Comparison of ENCODE assay signal across 18 cellular contexts in the genomic region with DNA sequence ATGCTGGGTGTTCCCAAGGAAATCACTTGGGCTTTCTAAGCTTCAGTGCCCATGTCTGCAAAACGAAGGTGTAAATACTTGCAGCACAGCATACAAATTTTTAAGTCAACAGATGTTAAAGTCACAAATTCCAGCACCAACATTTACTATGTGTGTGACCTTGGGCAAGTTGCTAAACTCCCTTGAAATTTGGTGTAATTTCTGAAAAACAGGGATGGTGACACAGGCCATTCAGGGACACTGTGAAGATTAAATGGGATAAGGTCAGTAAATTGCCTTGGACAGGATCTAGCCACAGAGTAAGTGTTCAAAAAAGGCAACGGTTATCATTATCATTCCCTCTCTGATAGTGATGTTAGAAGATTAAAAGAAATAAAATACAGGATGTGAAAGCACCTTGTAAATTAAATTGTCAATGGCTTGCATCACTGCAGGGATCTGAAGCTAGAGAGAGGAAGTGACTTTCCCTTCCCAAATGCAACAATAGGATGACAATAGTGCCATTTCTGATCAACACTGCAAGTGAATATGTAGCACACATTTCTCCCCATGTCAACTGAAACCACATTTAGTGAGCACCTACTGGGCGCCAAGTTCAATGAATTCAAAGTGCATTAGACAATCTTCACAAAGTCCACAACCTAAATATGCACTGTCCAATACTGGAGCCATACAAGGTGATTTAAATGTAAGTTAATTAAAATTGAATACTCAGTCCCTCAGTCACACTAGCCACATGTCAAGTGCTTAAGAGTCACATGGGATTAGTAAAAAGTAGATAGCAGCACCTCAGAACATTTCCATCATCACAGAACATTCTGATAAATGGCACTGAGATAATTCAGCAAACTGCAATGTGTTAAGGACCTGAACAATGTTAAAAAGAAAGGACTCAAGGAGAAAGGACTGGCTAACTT.
A peak's percentile ranks its signal among the peaks of the same experiment; 100 is the strongest.
DNase-seq lines count a peak whose midpoint lies in the region; ATAC-seq and TF ChIP-seq lines count a peak whose summit lies in the region.
"Had no signal": no experiment of that assay in that cellular context is flagged by ENCODE, and none has a peak within 500 bp of the region (broad histone marks: within the 10 kb centered on the region; RNA-seq: fewer than 3 reads in every experiment).

No MANE protein-coding gene starts in this region.

- peaks cover 0 to 2% (median 0%) of the 10 kb centered on the region in 3 donors for H3K27me3 Mint-ChIP-seq in CD14-positive monocyte (ENCODE audit: low read depth in 3 of 3)
- no peaks in the 10 kb centered on the region for H3K27me3 Mint-ChIP-seq in WTC11 (ENCODE audit: low read depth)
- H3K27me3 Mint-ChIP-seq: activated naive CD8-positive, alpha-beta T cell treated with anti-CD3 and anti-CD28 coated beads, Interleukin-2, amount 10 ng/mL, durations not matched to agents 7 days and 5 days; CD4-positive, alpha-beta T cell had no signal

- ATAC-seq in WTC11 (no peak), left ventricle myocardium superior (peak; percentile 49), GM19455 (IDR thresholded peaks at IDR 0.05; ENCODE audit: unreplicated experiment) (no peak), GM19452 (IDR thresholded peaks at IDR 0.05; ENCODE audit: unreplicated experiment) (no peak)

- H3K9me3 Mint-ChIP-seq in CD14-positive monocyte (no peaks in the 10 kb centered on the region), WTC11 (no peaks in the 10 kb centered on the region)
- H3K9me3 Mint-ChIP-seq: activated naive CD8-positive, alpha-beta T cell treated with anti-CD3 and anti-CD28 coated beads, Interleukin-2, amount 10 ng/mL, durations not matched to agents 7 days and 5 days; CD4-positive, alpha-beta T cell had no signal

- H3K27ac Mint-ChIP-seq in CD14-positive monocyte = peak overlapping the region in 5 of 7 donors; percentile 16 to 76 (median 66)
- peak overlapping the region; percentile 33; the same call in 1 of the 2 replicates for H3K27ac Mint-ChIP-seq in WTC11
- H3K27ac Mint-ChIP-seq: activated naive CD8-positive, alpha-beta T cell treated with anti-CD3 and anti-CD28 coated beads, Interleukin-2, amount 10 ng/mL, durations not matched to agents 7 days and 5 days; CD4-positive, alpha-beta T cell had no signal

- BruUV-seq in A673 (replicated peaks; lab: Mats Ljungman, UMichigan) = no TSS peak

- no peak overlapping the region for H3K4me3 ChIP-seq in A673 (ENCODE audit: low read depth, low read length, poor library complexity, severe bottlenecking)
- H3K4me3 ChIP-seq: heart right ventricle, psoas muscle had no signal

- H3K4me3 Mint-ChIP-seq in CD14-positive monocyte (peak overlapping the region in 1 of 2 donors; percentile 57), WTC11 (no peak overlapping the region)
- H3K4me3 Mint-ChIP-seq: activated naive CD8-positive, alpha-beta T cell treated with anti-CD3 and anti-CD28 coated beads, Interleukin-2, amount 10 ng/mL, durations not matched to agents 7 days and 5 days; CD4-positive, alpha-beta T cell had no signal

- H3K27ac ChIP-seq in A673 (ENCODE audit: low read depth, low read length, poor library complexity, severe bottlenecking) = peak overlapping the region; percentile 33
- H3K27ac ChIP-seq: psoas muscle had no signal

- TF ChIP-seq CTCF in A673 (conservative IDR thresholded peaks at IDR 0.05; ENCODE audit: low read depth, low read length) = no peak
- TF ChIP-seq CTCF in CD14-positive monocyte (IDR thresholded peaks at IDR 0.05) = no peak
- no peak for TF ChIP-seq CTCF in WTC11 (IDR thresholded peaks at IDR 0.05)

- no peaks in the 10 kb centered on the region for H3K9me3 ChIP-seq in A673 (ENCODE audit: low read depth, low read length, poor library complexity, severe bottlenecking)
- H3K9me3 ChIP-seq: heart right ventricle, psoas muscle had no signal

- intact Hi-C loops in A673 (cut with micrococcal nuclease; ENCODE audit: unreplicated experiment) = no loop called here
- intact Hi-C loops in CD14-positive monocyte (cut with micrococcal nuclease) = loop anchor here in 1 of 2 donors (10.0 kb wide), 1 partner anchor 79 kb away; a partner anchor contains a TSS
- intact Hi-C loops in left ventricle myocardium superior (cut with micrococcal nuclease) = no loop called here

- CTCF ChIA-PET in A673 (lab: Charles Lee) = no interaction called here
- CTCF ChIA-PET in WTC11 (lab: Charles Lee) = interaction anchor here (1.5 kb wide), 1 partner anchor 171 kb away, joined by 5 read pairs; no protein-coding TSS in a partner anchor

- peaks cover 29 to 33% of the 10 kb centered on the region in 2 donors for H3K36me3 Mint-ChIP-seq in CD14-positive monocyte
- H3K36me3 Mint-ChIP-seq in WTC11 = peaks cover 7% of the 10 kb centered on the region

- H3K4me1 Mint-ChIP-seq in CD14-positive monocyte (peaks cover 48% of the 10 kb centered on the region), WTC11 (peaks cover 40% of the 10 kb centered on the region)

- DNase-seq in A673 (ENCODE audit: low spot score) (no peak), CD14-positive monocyte (ENCODE audit: low spot score) (no peak), WTC11 (ENCODE audit: low spot score) (no peak), left ventricle myocardium superior (no peak), GDM1 (lab: John Stamatoyannopoulos, UW) (no peak), activated gamma-delta T cell treated with Interleukin-2 at 50 U/mL for 16 hours (no peak)
- DNase-seq: activated naive CD8-positive, alpha-beta T cell treated with anti-CD3 and anti-CD28 coated beads, Interleukin-2, amount 10 ng/mL, durations not matched to agents 7 days and 5 days; CD4-positive, alpha-beta T cell; erythroblast; heart right ventricle; Karpas-422; NCI-H2029 treated with DMSO at 0.1 percent for 48 hours; NCI-H526 treated with DMSO at 0.1 percent for 48 hours; psoas muscle; T-helper 9 cell; trophoblast cell had no signal

- no peaks in the 10 kb centered on the region for H3K36me3 ChIP-seq in A673 (ENCODE audit: insufficient read depth, low read length, poor library complexity, severe bottlenecking)

- H3K27me3 ChIP-seq in A673 (replicated peaks; ENCODE audit: insufficient read depth, low read depth, low read length, poor library complexity) = no peaks in the 10 kb centered on the region
- H3K27me3 ChIP-seq: heart right ventricle had no signal

- POLR2A ChIA-PET in A673 (lab: Charles Lee; ENCODE audit: low non-redundant PET) = no interaction called here
- POLR2A ChIA-PET in WTC11 (lab: Charles Lee) = no interaction called here

- peaks cover 19% of the 10 kb centered on the region for H3K4me1 ChIP-seq in A673 (ENCODE audit: insufficient read depth, low read length, poor library complexity, severe bottlenecking)
- H3K4me1 ChIP-seq: psoas muscle had no signal

TF ChIP-seq in WTC11, 78 proteins besides CTCF, POLR2A, EP300 and RAD21:
- TF ChIP-seq SOX15 (CRISPR knock-in tag; IDR thresholded peaks at IDR 0.05) (no peak), GABPB1 (CRISPR knock-in tag; IDR thresholded peaks at IDR 0.05) (peak; percentile 80)
